13 cellular contexts compared by ENCODE assay signal in genomic region chr18:11177382-11177781, GRCh38.
"Had no signal": no experiment of that assay in that cellular context is flagged by ENCODE, and none has a peak within 500 bp of the region (broad histone marks: within the 10 kb centered on the region; RNA-seq: fewer than 3 reads in every experiment).

No MANE protein-coding gene starts in this region.

- DNase-seq: activated effector memory CD4-positive, alpha-beta T cell treated with Interleukin-2 at 50 U/mL for 16 hours; activated T-cell treated with anti-CD3 and anti-CD28 coated beads, Interleukin-2, amount 50 U/mL, for 1 hour; dorsolateral prefrontal cortex; hypothalamus; kidney glomerular epithelial cell; naive B cell; right cardiac atrium had no signal

- ATAC-seq: right cardiac atrium; stimulated activated effector memory CD8-positive, alpha-beta T cell treated with anti-CD3 and anti-CD28 coated beads, Interleukin-12 subunit alpha, Interleukin-12 subunit beta, amount 100 ng/mL, for 72 hours had no signal

- H3K4me3 Mint-ChIP-seq: activated naive CD4-positive, alpha-beta T cell treated with anti-CD3 and anti-CD28 coated beads, Interleukin-2, amount 50 U/mL, for 24 hours; mesothelial cell of epicardium; naive B cell; stimulated activated effector memory CD8-positive, alpha-beta T cell treated with anti-CD3 and anti-CD28 coated beads, Interleukin-12 subunit alpha, Interleukin-12 subunit beta, amount 100 ng/mL, for 72 hours; T-helper 2 cell treated with Interferon-gamma antibody and Interleukin-4, amounts not matched to agents 5 μg/mL and 100 μg/mL, for 36 hours had no signal

- H3K27me3 ChIP-seq: dorsolateral prefrontal cortex, tibial nerve had no signal

- H3K9me3 Mint-ChIP-seq: activated naive CD4-positive, alpha-beta T cell treated with anti-CD3 and anti-CD28 coated beads, Interleukin-2, amount 50 U/mL, for 24 hours; T-helper 2 cell treated with Interferon-gamma antibody and Interleukin-4, amounts not matched to agents 5 μg/mL and 100 μg/mL, for 36 hours had no signal

- H3K27ac Mint-ChIP-seq: activated naive CD4-positive, alpha-beta T cell treated with anti-CD3 and anti-CD28 coated beads, Interleukin-2, amount 50 U/mL, for 24 hours; stimulated activated effector memory CD8-positive, alpha-beta T cell treated with anti-CD3 and anti-CD28 coated beads, Interleukin-12 subunit alpha, Interleukin-12 subunit beta, amount 100 ng/mL, for 72 hours; T-helper 2 cell treated with Interferon-gamma antibody and Interleukin-4, amounts not matched to agents 5 μg/mL and 100 μg/mL, for 36 hours had no signal

- H3K4me1 Mint-ChIP-seq: activated naive CD4-positive, alpha-beta T cell treated with anti-CD3 and anti-CD28 coated beads, Interleukin-2, amount 50 U/mL, for 24 hours; naive B cell; stimulated activated effector memory CD8-positive, alpha-beta T cell treated with anti-CD3 and anti-CD28 coated beads, Interleukin-12 subunit alpha, Interleukin-12 subunit beta, amount 100 ng/mL, for 72 hours had no signal

- H3K36me3 Mint-ChIP-seq: activated naive CD4-positive, alpha-beta T cell treated with anti-CD3 and anti-CD28 coated beads, Interleukin-2, amount 50 U/mL, for 24 hours; mesothelial cell of epicardium; naive B cell; stimulated activated effector memory CD8-positive, alpha-beta T cell treated with anti-CD3 and anti-CD28 coated beads, Interleukin-12 subunit alpha, Interleukin-12 subunit beta, amount 100 ng/mL, for 72 hours had no signal

- H3K27me3 Mint-ChIP-seq: activated naive CD4-positive, alpha-beta T cell treated with anti-CD3 and anti-CD28 coated beads, Interleukin-2, amount 50 U/mL, for 24 hours; naive B cell had no signal

- H3K9me3 ChIP-seq: tibial nerve had no signal

- H3K4me3 ChIP-seq: dorsolateral prefrontal cortex, smooth muscle cell, tibial nerve had no signal

- H3K36me3 ChIP-seq: tibial nerve had no signal
